In the genomic region with DNA sequence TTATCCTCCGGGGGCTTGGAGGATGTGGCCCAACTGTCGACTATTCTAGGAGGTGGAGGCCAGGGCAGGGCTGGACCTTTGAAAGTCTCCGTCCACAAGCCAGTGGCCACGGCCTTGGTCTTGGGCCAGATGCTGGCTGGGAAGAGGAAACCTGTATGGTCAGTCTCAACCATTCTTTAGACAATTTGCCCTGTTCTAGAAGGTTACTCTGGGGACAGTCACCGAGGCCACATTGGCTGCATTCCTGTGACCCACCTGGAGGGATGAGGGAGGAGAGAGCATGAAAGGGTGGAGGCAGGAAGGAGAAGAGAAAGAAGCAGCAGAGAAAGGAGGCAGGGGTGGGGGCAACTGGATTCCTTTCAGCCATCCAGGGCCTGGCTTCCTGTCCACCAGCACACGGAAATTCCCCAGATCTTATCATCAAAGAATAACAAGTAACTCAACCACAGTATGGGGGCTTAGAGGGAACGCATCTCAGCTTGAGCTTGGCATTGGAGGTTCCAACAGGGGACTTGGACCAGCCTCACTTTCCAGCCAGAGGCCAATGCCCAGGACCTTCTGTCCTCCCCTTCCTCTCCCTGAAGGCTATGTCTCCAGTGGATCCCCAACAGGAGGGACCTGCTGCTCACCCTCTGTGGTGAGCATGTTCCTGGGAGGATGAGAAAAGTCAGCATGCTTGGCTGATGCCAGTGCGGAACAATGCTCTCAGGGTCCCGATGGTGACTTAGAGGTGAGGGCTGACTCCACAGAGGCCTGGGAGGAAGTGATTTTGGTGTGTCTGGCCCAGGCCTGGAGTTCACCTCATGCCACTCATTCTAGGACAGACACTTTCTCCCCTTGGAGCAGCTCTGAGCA, we compare ENCODE assay signal across 1 cellular context.
TF ChIP-seq lines count a peak whose summit lies in the region.

No MANE protein-coding gene starts in this region.

TF ChIP-seq in HepG2, 621 proteins besides CTCF, POLR2A, EP300 and RAD21 (continued from another document and continues in another):
- TF ChIP-seq, protein P1, sequence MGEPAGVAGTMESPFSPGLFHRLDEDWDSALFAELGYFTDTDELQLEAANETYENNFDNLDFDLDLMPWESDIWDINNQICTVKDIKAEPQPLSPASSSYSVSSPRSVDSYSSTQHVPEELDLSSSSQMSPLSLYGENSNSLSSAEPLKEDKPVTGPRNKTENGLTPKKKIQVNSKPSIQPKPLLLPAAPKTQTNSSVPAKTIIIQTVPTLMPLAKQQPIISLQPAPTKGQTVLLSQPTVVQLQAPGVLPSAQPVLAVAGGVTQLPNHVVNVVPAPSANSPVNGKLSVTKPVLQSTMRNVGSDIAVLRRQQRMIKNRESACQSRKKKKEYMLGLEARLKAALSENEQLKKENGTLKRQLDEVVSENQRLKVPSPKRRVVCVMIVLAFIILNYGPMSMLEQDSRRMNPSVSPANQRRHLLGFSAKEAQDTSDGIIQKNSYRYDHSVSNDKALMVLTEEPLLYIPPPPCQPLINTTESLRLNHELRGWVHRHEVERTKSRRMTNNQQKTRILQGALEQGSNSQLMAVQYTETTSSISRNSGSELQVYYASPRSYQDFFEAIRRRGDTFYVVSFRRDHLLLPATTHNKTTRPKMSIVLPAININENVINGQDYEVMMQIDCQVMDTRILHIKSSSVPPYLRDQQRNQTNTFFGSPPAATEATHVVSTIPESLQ (CRISPR knock-in tag; conservative IDR thresholded peaks at IDR 0.05), result no peak
- TF ChIP-seq ZEB1 (IDR thresholded peaks at IDR 0.05; ENCODE audit: insufficient replicate concordance, low read depth) (no peak), ZNF615 (CRISPR knock-in tag; IDR thresholded peaks at IDR 0.05; ENCODE audit: borderline replicate concordance) (no peak), AGO1 (IDR thresholded peaks at IDR 0.05; ENCODE audit: low read depth, low read length, poor library complexity, severe bottlenecking) (no peak), SRSF1 (optimal IDR thresholded peaks at IDR 0.05; ENCODE audit: low read depth, low read length) (no peak), MATR3 (CRISPR knock-in tag; IDR thresholded peaks at IDR 0.05) (no peak), CCAR2 (optimal IDR thresholded peaks at IDR 0.05; ENCODE audit: low read depth, low read length) (no peak), CREB1 (IDR thresholded peaks at IDR 0.05) (no peak), CREB1 (CRISPR knock-in tag; IDR thresholded peaks at IDR 0.05) (no peak), CBFB (CRISPR knock-in tag; IDR thresholded peaks at IDR 0.05) (no peak), ZNF138 (CRISPR knock-in tag; IDR thresholded peaks at IDR 0.05; ENCODE audit: low read depth) (no peak), XBP1 (CRISPR knock-in tag; IDR thresholded peaks at IDR 0.05) (no peak), SP1 (IDR thresholded peaks at IDR 0.05) (no peak), SP1 (CRISPR knock-in tag; IDR thresholded peaks at IDR 0.05) (0 out of 2 replicates have a peak, but pooled peaks have one; percentile 21), BRCA1 (CRISPR knock-in tag; IDR thresholded peaks at IDR 0.05) (no peak), ZBTB1 (CRISPR knock-in tag; IDR thresholded peaks at IDR 0.05; ENCODE audit: borderline replicate concordance) (no peak), ZNF652 (CRISPR knock-in tag; IDR thresholded peaks at IDR 0.05; ENCODE audit: borderline replicate concordance, low read depth) (peak; percentile 48; the same call in 1 of the 2 replicates), ZNF230 (CRISPR knock-in tag; IDR thresholded peaks at IDR 0.05) (peak; percentile 79; the same call in 1 of the 2 replicates), FOXO1 (CRISPR knock-in tag; IDR thresholded peaks at IDR 0.05) (0 out of 2 replicates have a peak, but pooled peaks have one; percentile 13), CHCHD3 (CRISPR knock-in tag; IDR thresholded peaks at IDR 0.05) (peak; percentile 71; the same call in 1 of the 2 replicates), ZBTB20 (CRISPR knock-in tag; IDR thresholded peaks at IDR 0.05; ENCODE audit: borderline replicate concordance, low read depth) (no peak), TBL1XR1 (IDR thresholded peaks at IDR 0.05; ENCODE audit: borderline replicate concordance, low read length, partially characterized antibody) (no peak), HDAC2 (CRISPR knock-in tag; IDR thresholded peaks at IDR 0.05) (peak; percentile 69; the same call in 1 of the 2 replicates), ELF3 (CRISPR knock-in tag; IDR thresholded peaks at IDR 0.05) (peak; percentile 81), ZNF260 (CRISPR knock-in tag; IDR thresholded peaks at IDR 0.05; ENCODE audit: borderline replicate concordance, low read depth) (no peak), ZSCAN25 (CRISPR knock-in tag; IDR thresholded peaks at IDR 0.05) (peak; percentile 97), IKZF1 (IDR thresholded peaks at IDR 0.05) (no peak), SSRP1 (CRISPR knock-in tag; IDR thresholded peaks at IDR 0.05) (no peak), SMAD3 (CRISPR knock-in tag; IDR thresholded peaks at IDR 0.05) (no peak), NFKBIZ (CRISPR knock-in tag; IDR thresholded peaks at IDR 0.05) (no peak; the same call in 1 of the 2 replicates), ZNF10 (CRISPR knock-in tag; IDR thresholded peaks at IDR 0.05; ENCODE audit: borderline replicate concordance, low read depth) (no peak)
- TF ChIP-seq, protein P2, sequence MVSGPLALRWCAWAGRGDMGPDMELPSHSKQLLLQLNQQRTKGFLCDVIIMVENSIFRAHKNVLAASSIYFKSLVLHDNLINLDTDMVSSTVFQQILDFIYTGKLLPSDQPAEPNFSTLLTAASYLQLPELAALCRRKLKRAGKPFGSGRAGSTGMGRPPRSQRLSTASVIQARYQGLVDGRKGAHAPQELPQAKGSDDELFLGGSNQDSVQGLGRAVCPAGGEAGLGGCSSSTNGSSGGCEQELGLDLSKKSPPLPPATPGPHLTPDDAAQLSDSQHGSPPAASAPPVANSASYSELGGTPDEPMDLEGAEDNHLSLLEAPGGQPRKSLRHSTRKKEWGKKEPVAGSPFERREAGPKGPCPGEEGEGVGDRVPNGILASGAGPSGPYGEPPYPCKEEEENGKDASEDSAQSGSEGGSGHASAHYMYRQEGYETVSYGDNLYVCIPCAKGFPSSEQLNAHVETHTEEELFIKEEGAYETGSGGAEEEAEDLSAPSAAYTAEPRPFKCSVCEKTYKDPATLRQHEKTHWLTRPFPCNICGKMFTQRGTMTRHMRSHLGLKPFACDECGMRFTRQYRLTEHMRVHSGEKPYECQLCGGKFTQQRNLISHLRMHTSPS (CRISPR knock-in tag; IDR thresholded peaks at IDR 0.05; ENCODE audit: low read depth), result 0 out of 2 replicates have a peak, but pooled peaks have one; percentile 29
- TF ChIP-seq, protein P3, sequence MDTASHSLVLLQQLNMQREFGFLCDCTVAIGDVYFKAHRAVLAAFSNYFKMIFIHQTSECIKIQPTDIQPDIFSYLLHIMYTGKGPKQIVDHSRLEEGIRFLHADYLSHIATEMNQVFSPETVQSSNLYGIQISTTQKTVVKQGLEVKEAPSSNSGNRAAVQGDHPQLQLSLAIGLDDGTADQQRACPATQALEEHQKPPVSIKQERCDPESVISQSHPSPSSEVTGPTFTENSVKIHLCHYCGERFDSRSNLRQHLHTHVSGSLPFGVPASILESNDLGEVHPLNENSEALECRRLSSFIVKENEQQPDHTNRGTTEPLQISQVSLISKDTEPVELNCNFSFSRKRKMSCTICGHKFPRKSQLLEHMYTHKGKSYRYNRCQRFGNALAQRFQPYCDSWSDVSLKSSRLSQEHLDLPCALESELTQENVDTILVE (CRISPR knock-in tag; IDR thresholded peaks at IDR 0.05), result no peak
- TF ChIP-seq, protein P4, sequence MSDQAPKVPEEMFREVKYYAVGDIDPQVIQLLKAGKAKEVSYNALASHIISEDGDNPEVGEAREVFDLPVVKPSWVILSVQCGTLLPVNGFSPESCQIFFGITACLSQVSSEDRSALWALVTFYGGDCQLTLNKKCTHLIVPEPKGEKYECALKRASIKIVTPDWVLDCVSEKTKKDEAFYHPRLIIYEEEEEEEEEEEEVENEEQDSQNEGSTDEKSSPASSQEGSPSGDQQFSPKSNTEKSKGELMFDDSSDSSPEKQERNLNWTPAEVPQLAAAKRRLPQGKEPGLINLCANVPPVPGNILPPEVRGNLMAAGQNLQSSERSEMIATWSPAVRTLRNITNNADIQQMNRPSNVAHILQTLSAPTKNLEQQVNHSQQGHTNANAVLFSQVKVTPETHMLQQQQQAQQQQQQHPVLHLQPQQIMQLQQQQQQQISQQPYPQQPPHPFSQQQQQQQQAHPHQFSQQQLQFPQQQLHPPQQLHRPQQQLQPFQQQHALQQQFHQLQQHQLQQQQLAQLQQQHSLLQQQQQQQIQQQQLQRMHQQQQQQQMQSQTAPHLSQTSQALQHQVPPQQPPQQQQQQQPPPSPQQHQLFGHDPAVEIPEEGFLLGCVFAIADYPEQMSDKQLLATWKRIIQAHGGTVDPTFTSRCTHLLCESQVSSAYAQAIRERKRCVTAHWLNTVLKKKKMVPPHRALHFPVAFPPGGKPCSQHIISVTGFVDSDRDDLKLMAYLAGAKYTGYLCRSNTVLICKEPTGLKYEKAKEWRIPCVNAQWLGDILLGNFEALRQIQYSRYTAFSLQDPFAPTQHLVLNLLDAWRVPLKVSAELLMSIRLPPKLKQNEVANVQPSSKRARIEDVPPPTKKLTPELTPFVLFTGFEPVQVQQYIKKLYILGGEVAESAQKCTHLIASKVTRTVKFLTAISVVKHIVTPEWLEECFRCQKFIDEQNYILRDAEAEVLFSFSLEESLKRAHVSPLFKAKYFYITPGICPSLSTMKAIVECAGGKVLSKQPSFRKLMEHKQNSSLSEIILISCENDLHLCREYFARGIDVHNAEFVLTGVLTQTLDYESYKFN (CRISPR knock-in tag; conservative IDR thresholded peaks at IDR 0.05), result peak; percentile 55
- TF ChIP-seq, protein P5, sequence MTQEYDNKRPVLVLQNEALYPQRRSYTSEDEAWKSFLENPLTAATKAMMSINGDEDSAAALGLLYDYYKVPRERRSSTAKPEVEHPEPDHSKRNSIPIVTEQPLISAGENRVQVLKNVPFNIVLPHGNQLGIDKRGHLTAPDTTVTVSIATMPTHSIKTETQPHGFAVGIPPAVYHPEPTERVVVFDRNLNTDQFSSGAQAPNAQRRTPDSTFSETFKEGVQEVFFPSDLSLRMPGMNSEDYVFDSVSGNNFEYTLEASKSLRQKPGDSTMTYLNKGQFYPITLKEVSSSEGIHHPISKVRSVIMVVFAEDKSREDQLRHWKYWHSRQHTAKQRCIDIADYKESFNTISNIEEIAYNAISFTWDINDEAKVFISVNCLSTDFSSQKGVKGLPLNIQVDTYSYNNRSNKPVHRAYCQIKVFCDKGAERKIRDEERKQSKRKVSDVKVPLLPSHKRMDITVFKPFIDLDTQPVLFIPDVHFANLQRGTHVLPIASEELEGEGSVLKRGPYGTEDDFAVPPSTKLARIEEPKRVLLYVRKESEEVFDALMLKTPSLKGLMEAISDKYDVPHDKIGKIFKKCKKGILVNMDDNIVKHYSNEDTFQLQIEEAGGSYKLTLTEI (CRISPR knock-in tag; conservative IDR thresholded peaks at IDR 0.05), result no peak
- TF ChIP-seq, protein P6, sequence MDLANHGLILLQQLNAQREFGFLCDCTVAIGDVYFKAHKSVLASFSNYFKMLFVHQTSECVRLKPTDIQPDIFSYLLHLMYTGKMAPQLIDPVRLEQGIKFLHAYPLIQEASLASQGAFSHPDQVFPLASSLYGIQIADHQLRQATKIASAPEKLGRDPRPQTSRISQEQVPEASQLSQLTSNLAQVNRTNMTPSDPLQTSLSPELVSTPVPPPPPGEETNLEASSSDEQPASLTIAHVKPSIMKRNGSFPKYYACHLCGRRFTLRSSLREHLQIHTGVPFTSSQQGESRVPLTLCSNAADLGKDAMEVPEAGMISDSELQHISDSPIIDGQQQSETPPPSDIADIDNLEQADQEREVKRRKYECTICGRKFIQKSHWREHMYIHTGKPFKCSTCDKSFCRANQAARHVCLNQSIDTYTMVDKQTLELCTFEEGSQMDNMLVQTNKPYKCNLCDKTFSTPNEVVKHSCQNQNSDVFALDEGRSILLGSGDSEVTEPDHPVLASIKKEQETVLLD (CRISPR knock-in tag; IDR thresholded peaks at IDR 0.05; ENCODE audit: low read depth), result no peak
- TF ChIP-seq, protein P7, sequence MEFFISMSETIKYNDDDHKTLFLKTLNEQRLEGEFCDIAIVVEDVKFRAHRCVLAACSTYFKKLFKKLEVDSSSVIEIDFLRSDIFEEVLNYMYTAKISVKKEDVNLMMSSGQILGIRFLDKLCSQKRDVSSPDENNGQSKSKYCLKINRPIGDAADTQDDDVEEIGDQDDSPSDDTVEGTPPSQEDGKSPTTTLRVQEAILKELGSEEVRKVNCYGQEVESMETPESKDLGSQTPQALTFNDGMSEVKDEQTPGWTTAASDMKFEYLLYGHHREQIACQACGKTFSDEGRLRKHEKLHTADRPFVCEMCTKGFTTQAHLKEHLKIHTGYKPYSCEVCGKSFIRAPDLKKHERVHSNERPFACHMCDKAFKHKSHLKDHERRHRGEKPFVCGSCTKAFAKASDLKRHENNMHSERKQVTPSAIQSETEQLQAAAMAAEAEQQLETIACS (CRISPR knock-in tag; IDR thresholded peaks at IDR 0.05), result no peak
- TF ChIP-seq, protein P8, sequence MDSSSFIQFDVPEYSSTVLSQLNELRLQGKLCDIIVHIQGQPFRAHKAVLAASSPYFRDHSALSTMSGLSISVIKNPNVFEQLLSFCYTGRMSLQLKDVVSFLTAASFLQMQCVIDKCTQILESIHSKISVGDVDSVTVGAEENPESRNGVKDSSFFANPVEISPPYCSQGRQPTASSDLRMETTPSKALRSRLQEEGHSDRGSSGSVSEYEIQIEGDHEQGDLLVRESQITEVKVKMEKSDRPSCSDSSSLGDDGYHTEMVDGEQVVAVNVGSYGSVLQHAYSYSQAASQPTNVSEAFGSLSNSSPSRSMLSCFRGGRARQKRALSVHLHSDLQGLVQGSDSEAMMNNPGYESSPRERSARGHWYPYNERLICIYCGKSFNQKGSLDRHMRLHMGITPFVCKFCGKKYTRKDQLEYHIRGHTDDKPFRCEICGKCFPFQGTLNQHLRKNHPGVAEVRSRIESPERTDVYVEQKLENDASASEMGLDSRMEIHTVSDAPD (CRISPR knock-in tag; IDR thresholded peaks at IDR 0.05), result no peak
- TF ChIP-seq, protein P9, sequence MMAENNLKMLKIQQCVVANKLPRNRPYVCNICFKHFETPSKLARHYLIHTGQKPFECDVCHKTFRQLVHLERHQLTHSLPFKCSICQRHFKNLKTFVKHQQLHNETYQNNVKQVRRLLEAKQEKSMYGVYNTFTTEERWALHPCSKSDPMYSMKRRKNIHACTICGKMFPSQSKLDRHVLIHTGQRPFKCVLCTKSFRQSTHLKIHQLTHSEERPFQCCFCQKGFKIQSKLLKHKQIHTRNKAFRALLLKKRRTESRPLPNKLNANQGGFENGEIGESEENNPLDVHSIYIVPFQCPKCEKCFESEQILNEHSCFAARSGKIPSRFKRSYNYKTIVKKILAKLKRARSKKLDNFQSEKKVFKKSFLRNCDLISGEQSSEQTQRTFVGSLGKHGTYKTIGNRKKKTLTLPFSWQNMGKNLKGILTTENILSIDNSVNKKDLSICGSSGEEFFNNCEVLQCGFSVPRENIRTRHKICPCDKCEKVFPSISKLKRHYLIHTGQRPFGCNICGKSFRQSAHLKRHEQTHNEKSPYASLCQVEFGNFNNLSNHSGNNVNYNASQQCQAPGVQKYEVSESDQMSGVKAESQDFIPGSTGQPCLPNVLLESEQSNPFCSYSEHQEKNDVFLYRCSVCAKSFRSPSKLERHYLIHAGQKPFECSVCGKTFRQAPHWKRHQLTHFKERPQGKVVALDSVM (CRISPR knock-in tag; IDR thresholded peaks at IDR 0.05), result no peak
- TF ChIP-seq, protein P10, sequence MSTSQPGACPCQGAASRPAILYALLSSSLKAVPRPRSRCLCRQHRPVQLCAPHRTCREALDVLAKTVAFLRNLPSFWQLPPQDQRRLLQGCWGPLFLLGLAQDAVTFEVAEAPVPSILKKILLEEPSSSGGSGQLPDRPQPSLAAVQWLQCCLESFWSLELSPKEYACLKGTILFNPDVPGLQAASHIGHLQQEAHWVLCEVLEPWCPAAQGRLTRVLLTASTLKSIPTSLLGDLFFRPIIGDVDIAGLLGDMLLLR (CRISPR knock-in tag; IDR thresholded peaks at IDR 0.05), result no peak
